In the genomic region with DNA sequence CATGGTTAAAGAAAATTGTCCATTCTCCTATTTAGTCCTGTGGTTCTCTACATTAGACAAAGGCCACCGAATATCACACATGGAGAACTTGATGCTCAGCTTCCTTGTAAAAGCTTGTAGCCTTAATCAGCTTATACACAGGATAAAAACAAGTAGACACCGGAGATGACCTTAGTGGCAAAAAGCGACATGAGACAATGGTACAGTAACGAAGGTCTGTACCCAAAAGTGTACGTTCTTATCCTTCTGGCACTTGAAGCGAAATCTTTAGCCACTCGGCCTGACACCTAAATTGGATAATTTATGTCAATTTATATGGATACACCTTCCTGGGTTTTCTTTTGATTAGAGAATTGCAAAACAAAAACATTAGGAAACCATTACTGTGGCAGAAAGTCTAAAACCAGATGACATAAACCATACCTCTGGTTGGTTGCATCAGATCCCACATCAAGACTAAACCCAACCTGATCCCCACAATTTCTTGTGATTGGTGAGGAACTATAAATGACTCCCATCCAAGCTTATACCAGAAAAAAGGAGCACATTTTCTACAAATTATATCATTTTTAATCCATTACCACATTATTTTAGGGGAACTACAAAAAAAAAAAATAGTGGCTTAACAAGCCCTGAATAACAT, we compare ENCODE assay signal across 11 cellular contexts. TPM values are rescaled to one million over a fixed set of nuclear protein-coding genes. Genes with fewer than 3 reads are reported as not detected.
DNase-seq lines count a peak whose midpoint lies in the region; ATAC-seq and TF ChIP-seq lines count a peak whose summit lies in the region.
"Had no signal": no experiment of that assay in that cellular context is flagged by ENCODE, and none has a peak within 500 bp of the region (broad histone marks: within the 10 kb centered on the region; RNA-seq: fewer than 3 reads in every experiment).

No MANE protein-coding gene starts in this region.

- H3F3A ChIP-seq in DOHH2 (ENCODE audit: control insufficient read depth, insufficient read depth) (peaks cover 36% of the 10 kb centered on the region), PC-9 (ENCODE audit: insufficient read depth, low read depth) (peaks cover 83% of the 10 kb centered on the region)

- peak overlapping the region; percentile 49 for H3K27ac Mint-ChIP-seq in effector memory CD8-positive, alpha-beta T cell

- H3K4me2 ChIP-seq in DOHH2 (ENCODE audit: low read length) (peak overlapping the region; percentile 22), PC-9 (0 out of 2 replicates have a peak overlapping the region, but pooled peaks have one; percentile 11)

- H3K9me3 ChIP-seq in DOHH2 (ENCODE audit: control insufficient read depth, insufficient read depth, low read length) (no peaks in the 10 kb centered on the region), PC-9 (ENCODE audit: insufficient read depth, low read depth) (no peaks in the 10 kb centered on the region), neutrophil (no peaks in the 10 kb centered on the region), Peyer's patch (no peaks in the 10 kb centered on the region)

- CTCF ChIA-PET in PC-9 (lab: Charles Lee), result no interaction called here

- H3K4me1 ChIP-seq in DOHH2 (ENCODE audit: control insufficient read depth, low read length) (peaks cover 50% of the 10 kb centered on the region), PC-9 (replicated peaks; ENCODE audit: insufficient read depth) (peaks cover 45% of the 10 kb centered on the region), neutrophil (ENCODE audit: control insufficient read depth in 1 of 2, insufficient read depth in 1 of 2, low read depth in 1 of 2, low read length in 1 of 2) (peaks cover 18 to 27% of the 10 kb centered on the region in 2 experiments), Peyer's patch (peaks cover 0 to 72% (median 12%) of the 10 kb centered on the region in 4 donors)

- DNase-seq in PC-9 (no peak), NOMO-1 treated with DMSO at 0.1 percent for 48 hours (lab: John Stamatoyannopoulos, UW; ENCODE audit: unreplicated experiment) (no peak), anterior cingulate cortex (lab: John Stamatoyannopoulos, UW) (no peak), GM19240 (ENCODE audit: insufficient read length, low spot score) (no peak), Peyer's patch (no peak)
- no peak for DNase-seq in effector memory CD8-positive, alpha-beta T cell
- DNase-seq: central memory CD4-positive, alpha-beta T cell; GOT3; NCI-H446 treated with DMSO at 0.1 percent for 48 hours had no signal

- POLR2A ChIA-PET in PC-9 (lab: Charles Lee; ENCODE audit: unreplicated experiment), result no interaction called here

- H3K36me3 ChIP-seq in DOHH2 (ENCODE audit: control insufficient read depth, low read length) (peaks cover 100% of the 10 kb centered on the region), PC-9 (ENCODE audit: low read depth) (peaks cover 93% of the 10 kb centered on the region), neutrophil (peaks cover 97% of the 10 kb centered on the region), Peyer's patch (peaks cover 4 to 91% (median 6%) of the 10 kb centered on the region in 3 donors)

- H3K79me2 ChIP-seq in DOHH2 (ENCODE audit: control insufficient read depth, low read length) (peaks cover 100% of the 10 kb centered on the region), PC-9 (ENCODE audit: low read depth) (peaks cover 100% of the 10 kb centered on the region)

- no peaks in the 10 kb centered on the region for H3K27me3 Mint-ChIP-seq in effector memory CD8-positive, alpha-beta T cell

- H3K9me2 ChIP-seq in DOHH2 (replicated peaks; ENCODE audit: control insufficient read depth, low read length), result no peaks in the 10 kb centered on the region
- H3K9me2 ChIP-seq in PC-9 (ENCODE audit: insufficient read depth), result no peaks in the 10 kb centered on the region

- H4K20me1 ChIP-seq in DOHH2 (ENCODE audit: control insufficient read depth, insufficient read depth, low read depth, low read length) (peaks cover 57% of the 10 kb centered on the region), PC-9 (ENCODE audit: insufficient read depth) (peaks cover 100% of the 10 kb centered on the region)

- ATAC-seq in effector memory CD8-positive, alpha-beta T cell (replicated peaks), result no peak

- H3K4me1 Mint-ChIP-seq in effector memory CD8-positive, alpha-beta T cell (ENCODE audit: low read depth in 2 of 2), result peaks cover 41 to 61% of the 10 kb centered on the region in 2 donors

- H3K4me3 Mint-ChIP-seq in effector memory CD8-positive, alpha-beta T cell, result peak overlapping the region; percentile 74 to 76

- H3K27me3 ChIP-seq in DOHH2 (ENCODE audit: control insufficient read depth, low read length) (no peaks in the 10 kb centered on the region), PC-9 (ENCODE audit: insufficient read depth, low read depth) (no peaks in the 10 kb centered on the region), neutrophil (no peaks in the 10 kb centered on the region), Peyer's patch (no peaks in the 10 kb centered on the region)

- H3K4me3 ChIP-seq in DOHH2 (ENCODE audit: low read length) (no peak overlapping the region), PC-9 (no peak overlapping the region), neutrophil (ENCODE audit: low read depth in 1 of 2, low read length in 1 of 2) (no peak overlapping the region), Peyer's patch (no peak overlapping the region)

- no peak overlapping the region for H2AFZ ChIP-seq in PC-9

- no TSS peak for BruUV-seq in PC-9 (replicated peaks; lab: Mats Ljungman, UMichigan)

- H3K36me3 Mint-ChIP-seq in effector memory CD8-positive, alpha-beta T cell (ENCODE audit: insufficient read depth), result peaks cover 100% of the 10 kb centered on the region

- no peak for TF ChIP-seq CTCF in DOHH2 (IDR thresholded peaks at IDR 0.05; ENCODE audit: low read depth, low read length, poor library complexity, severe bottlenecking)
- TF ChIP-seq CTCF in PC-9 (conservative IDR thresholded peaks at IDR 0.05), result no peak
- no peak for TF ChIP-seq CTCF in neutrophil (IDR thresholded peaks at IDR 0.05)
- no peak for TF ChIP-seq CTCF in Peyer's patch (IDR thresholded peaks at IDR 0.05)

- no peak for TF ChIP-seq POLR2A in Peyer's patch (IDR thresholded peaks at IDR 0.05)

- no peaks in the 10 kb centered on the region for H3K9me3 Mint-ChIP-seq in effector memory CD8-positive, alpha-beta T cell

- intact Hi-C loops in PC-9 (cut with micrococcal nuclease; ENCODE audit: unreplicated experiment), result no loop called here

- H3K27ac ChIP-seq in DOHH2 (ENCODE audit: low read depth, low read length) (no peak overlapping the region), PC-9 (0 out of 2 replicates have a peak overlapping the region, but pooled peaks have one; percentile 17), neutrophil (peak overlapping the region; percentile 4), Peyer's patch (no peak overlapping the region)

RNA-seq across cellular contexts. Expression of a gene that starts 6.1 kb away (rescaled TPM):
- total RNA-seq in PC-9 (2021), result 354 and 379 TPM in 2 replicates
- total RNA-seq in Peyer's patch, result 1,000 to 10,000 TPM in 1 of 4 donors, 100 to 1,000 TPM in 3; 347 to 1,133 (median 466) TPM

RNA-seq across cellular contexts. Expression of a gene that starts 35.9 kb away (rescaled TPM):
- total RNA-seq in PC-9 (2021) (59.8 and 60.2 TPM in 2 replicates), Peyer's patch (10 to 100 TPM; 16.1 to 92.4 (median 29.3) TPM)

RNA-seq across cellular contexts. Expression of a gene that starts 36.7 kb away (rescaled TPM):
- total RNA-seq in PC-9 (2021) (175 and 271 TPM in 2 replicates), Peyer's patch (100 to 1,000 TPM; 154 to 259 (median 192) TPM)

RNA-seq across cellular contexts. Expression of a gene that starts 36.8 kb away (rescaled TPM):
- total RNA-seq in PC-9 (2021), result 56.9 and 65.0 TPM in 2 replicates
- 10 to 100 TPM; 29.2 to 62.2 (median 41.4) TPM for total RNA-seq in Peyer's patch

Comparison
In these comparisons a context has a peak if more than half of its experiments do, and no peak if none do; other contexts are left out.
1. H3K27ac ChIP-seq: peak in PC-9 (single experiment) and neutrophil (single experiment); none in DOHH2 (single experiment) and Peyer's patch (0 of 4).